ENCODE assay signal across 12 cellular contexts in genomic region chr15:45157974-45158373, GRCh38. TPM values are rescaled to one million over a fixed set of nuclear protein-coding genes. Genes with fewer than 3 reads are reported as not detected.
DNase-seq lines count a peak whose midpoint lies in the region; ATAC-seq and TF ChIP-seq lines count a peak whose summit lies in the region.
"Had no signal": no experiment of that assay in that cellular context is flagged by ENCODE, and none has a peak within 500 bp of the region (broad histone marks: within the 10 kb centered on the region; RNA-seq: fewer than 3 reads in every experiment).

No MANE protein-coding gene starts in this region.

- CTCF ChIA-PET in naive thymus-derived CD4-positive, alpha-beta T cell (lab: Charles Lee): no interaction called here

- H3K4me3 Mint-ChIP-seq in neural crest cell: peak overlapping the region; percentile 66
- peak overlapping the region in 2 of 10 donors; percentile 18 to 41 for H3K4me3 Mint-ChIP-seq in naive thymus-derived CD4-positive, alpha-beta T cell
- H3K4me3 Mint-ChIP-seq: activated T-cell treated with anti-CD3 and anti-CD28 coated beads, Interleukin-2, amount 50 U/mL, for 4 hours had no signal

- H3K4me3 ChIP-seq in esophagus (ENCODE audit: low read depth in 1 of 2, low read length in 2 of 2) (no peak overlapping the region), left lung (no peak overlapping the region)
- H3K4me3 ChIP-seq in naive thymus-derived CD4-positive, alpha-beta T cell (ENCODE audit: low read length): no peak overlapping the region
- H3K4me3 ChIP-seq: Peyer's patch had no signal

- POLR2A ChIA-PET in naive thymus-derived CD4-positive, alpha-beta T cell (lab: Charles Lee): no interaction called here

- TF ChIP-seq CTCF in neural crest cell (conservative IDR thresholded peaks at IDR 0.05): no peak
- no peak for TF ChIP-seq CTCF in left lung (IDR thresholded peaks at IDR 0.05)

- ATAC-seq in HG03039 (IDR thresholded peaks at IDR 0.05; ENCODE audit: unreplicated experiment): no peak
- no peak for ATAC-seq in HG03159 (IDR thresholded peaks at IDR 0.05; ENCODE audit: unreplicated experiment)
- no peak for ATAC-seq in naive thymus-derived CD4-positive, alpha-beta T cell
- ATAC-seq in left lung: no peak
- ATAC-seq: activated T-cell treated with anti-CD3 and anti-CD28 coated beads, Interleukin-2, amount 50 U/mL, for 4 hours; HCT116 had no signal

- peaks cover 3% of the 10 kb centered on the region for H3K36me3 Mint-ChIP-seq in neural crest cell (ENCODE audit: low read depth)
- H3K36me3 Mint-ChIP-seq in naive thymus-derived CD4-positive, alpha-beta T cell: peaks cover 0 to 14% (median 4%) of the 10 kb centered on the region in 5 donors

- H3K36me3 ChIP-seq in esophagus (ENCODE audit: control insufficient read depth in 2 of 2, insufficient read depth in 2 of 2, low read length in 1 of 2) (peaks cover 0 to 26% of the 10 kb centered on the region in 2 donors), left lung (peaks cover 0 to 13% of the 10 kb centered on the region in 2 donors)
- no peaks in the 10 kb centered on the region for H3K36me3 ChIP-seq in naive thymus-derived CD4-positive, alpha-beta T cell (ENCODE audit: control insufficient read depth in 2 of 3, insufficient read depth in 3 of 3, low read length in 3 of 3)
- H3K36me3 ChIP-seq: Peyer's patch had no signal

- H3K9me3 Mint-ChIP-seq in neural crest cell: no peaks in the 10 kb centered on the region
- peaks cover 0 to 2% (median 0%) of the 10 kb centered on the region in 11 donors for H3K9me3 Mint-ChIP-seq in naive thymus-derived CD4-positive, alpha-beta T cell
- H3K9me3 Mint-ChIP-seq: activated T-cell treated with anti-CD3 and anti-CD28 coated beads, Interleukin-2, amount 50 U/mL, for 4 hours had no signal

- H3K27me3 Mint-ChIP-seq in neural crest cell (ENCODE audit: low read depth): peaks cover 9% of the 10 kb centered on the region
- H3K27me3 Mint-ChIP-seq in naive thymus-derived CD4-positive, alpha-beta T cell: no peaks in the 10 kb centered on the region

- intact Hi-C loops in naive thymus-derived CD4-positive, alpha-beta T cell (cut with micrococcal nuclease): no loop called here
- intact Hi-C loops in left lung (cut with DNase I): loop anchor here in 1 of 2 donors (10.0 kb wide), 1 partner anchor 107 kb away; no protein-coding TSS in a partner anchor

- H3K27ac ChIP-seq in esophagus (ENCODE audit: low read depth in 2 of 2, low read length in 1 of 2): peak overlapping the region; percentile 80 to 91
- no peak overlapping the region for H3K27ac ChIP-seq in naive thymus-derived CD4-positive, alpha-beta T cell (ENCODE audit: low read depth, low read length)
- no peak overlapping the region for H3K27ac ChIP-seq in left lung
- H3K27ac ChIP-seq: Peyer's patch had no signal

- no peaks in the 10 kb centered on the region for H3K27me3 ChIP-seq in esophagus (ENCODE audit: control insufficient read depth in 1 of 2, insufficient read depth in 2 of 2, low read length in 2 of 2)
- no peaks in the 10 kb centered on the region for H3K27me3 ChIP-seq in naive thymus-derived CD4-positive, alpha-beta T cell (ENCODE audit: control insufficient read depth in 2 of 2, insufficient read depth in 2 of 2, low read length in 2 of 2)
- H3K27me3 ChIP-seq in left lung: no peaks in the 10 kb centered on the region
- H3K27me3 ChIP-seq: Peyer's patch had no signal

- peaks cover 29% of the 10 kb centered on the region for H3K4me1 Mint-ChIP-seq in neural crest cell
- peaks cover 0 to 14% (median 11%) of the 10 kb centered on the region in 7 donors for H3K4me1 Mint-ChIP-seq in naive thymus-derived CD4-positive, alpha-beta T cell

- no peak overlapping the region for H3K27ac Mint-ChIP-seq in neural crest cell (ENCODE audit: unreplicated experiment)
- H3K27ac Mint-ChIP-seq in naive thymus-derived CD4-positive, alpha-beta T cell: no peak overlapping the region

- DNase-seq in ELF-1 (ENCODE audit: low read depth, low spot score) (peak; percentile 80), RPMI7951 (ENCODE audit: low read depth) (peak; percentile 79), neural crest cell (ENCODE audit: low read depth, low spot score) (no peak), left lung (no peak)
- no peak for DNase-seq in naive thymus-derived CD4-positive, alpha-beta T cell
- DNase-seq: activated T-cell treated with anti-CD3 and anti-CD28 coated beads, Interleukin-2, amount 50 U/mL, for 4 hours; kidney glomerular epithelial cell; Peyer's patch had no signal

- peaks cover 0 to 31% of the 10 kb centered on the region in 2 donors for H3K4me1 ChIP-seq in esophagus (ENCODE audit: control insufficient read depth in 2 of 2, insufficient read depth in 2 of 2, low read length in 1 of 2)
- H3K4me1 ChIP-seq in naive thymus-derived CD4-positive, alpha-beta T cell (ENCODE audit: control insufficient read depth in 2 of 2, insufficient read depth in 2 of 2, low read length in 2 of 2): no peaks in the 10 kb centered on the region
- peaks cover 5 to 16% of the 10 kb centered on the region in 2 donors for H3K4me1 ChIP-seq in left lung
- H3K4me1 ChIP-seq: Peyer's patch had no signal

- WGBS in esophagus, 2 donors: 35 to 41% methylated on average over 1 of the region's 1 CpG

- no peaks in the 10 kb centered on the region for H3K9me3 ChIP-seq in esophagus (ENCODE audit: control insufficient read depth in 2 of 2, insufficient read depth in 1 of 2, low read depth in 1 of 2, low read length in 1 of 2)
- no peaks in the 10 kb centered on the region for H3K9me3 ChIP-seq in naive thymus-derived CD4-positive, alpha-beta T cell (ENCODE audit: control insufficient read depth in 2 of 3, low read length in 3 of 3)
- H3K9me3 ChIP-seq in left lung: no peaks in the 10 kb centered on the region
- H3K9me3 ChIP-seq: Peyer's patch had no signal

RNA-seq across cellular contexts. Expression of gene DUOX1, which starts 28.2 kb away (rescaled TPM):
- total RNA-seq in RPMI7951 (2014; rRNA removed; shearing (Covaris generic)): not detected in 2 replicates
- 100 to 1,000 TPM in 1 of 2 donors, 10 to 100 TPM in 1; 64.7 to 111 TPM for polyA plus RNA-seq in esophagus
- total RNA-seq in neural crest cell (not detected in 2 replicates), left lung (100 to 1,000 TPM; 198 to 265 TPM)
- total RNA-seq in naive thymus-derived CD4-positive, alpha-beta T cell: under 1 TPM in 2 of 5 experiments, not detected in 3; 0.05 to 0.34 TPM
- 1 to 10 TPM; 1.2 to 2.0 TPM for polyA plus RNA-seq in naive thymus-derived CD4-positive, alpha-beta T cell

RNA-seq across cellular contexts. Expression of gene DUOXA1, which starts 28.3 kb away (rescaled TPM):
- total RNA-seq in RPMI7951 (2014; rRNA removed; shearing (Covaris generic)): not detected in 2 replicates
- polyA plus RNA-seq in esophagus: 100 to 1,000 TPM; 145 to 174 TPM
- total RNA-seq in neural crest cell: not detected in 2 replicates
- under 1 TPM in 2 of 5 experiments, not detected in 3; 0.49 to 0.51 TPM for total RNA-seq in naive thymus-derived CD4-positive, alpha-beta T cell
- polyA plus RNA-seq in naive thymus-derived CD4-positive, alpha-beta T cell: under 1 TPM in 1 of 2 donors, not detected in 1; 0.22 TPM
- total RNA-seq in left lung: 100 to 1,000 TPM in 1 of 2 donors, 10 to 100 TPM in 1; 96.7 to 135 TPM

RNA-seq across cellular contexts. Expression of gene SHF, which starts 29.8 kb away (rescaled TPM):
- 2.3 and 4.4 TPM in 2 replicates for total RNA-seq in RPMI7951 (2014; rRNA removed; shearing (Covaris generic))
- polyA plus RNA-seq in esophagus: 1 to 10 TPM; 2.1 to 2.4 TPM
- total RNA-seq in neural crest cell: 55.0 and 59.0 TPM in 2 replicates
- 1 to 10 TPM; 3.5 to 8.7 (median 6.2) TPM for total RNA-seq in naive thymus-derived CD4-positive, alpha-beta T cell
- polyA plus RNA-seq in naive thymus-derived CD4-positive, alpha-beta T cell: 1 to 10 TPM; 2.5 to 3.0 TPM
- total RNA-seq in left lung: 1 to 10 TPM; 5.5 to 7.7 TPM

RNA-seq across cellular contexts. Expression of gene DUOXA2, which starts 43.8 kb away (rescaled TPM):
- not detected in 2 replicates for total RNA-seq in RPMI7951 (2014; rRNA removed; shearing (Covaris generic))
- 10 to 100 TPM in 1 of 2 donors, 1 to 10 TPM in 1; 8.4 to 39.1 TPM for polyA plus RNA-seq in esophagus
- total RNA-seq in neural crest cell: not detected in 2 replicates
- not detected for total RNA-seq in naive thymus-derived CD4-positive, alpha-beta T cell
- not detected for polyA plus RNA-seq in naive thymus-derived CD4-positive, alpha-beta T cell
- not detected for total RNA-seq in left lung
- total RNA-seq: activated T-cell treated with anti-CD3 and anti-CD28 coated beads, Interleukin-2, amount 50 U/mL, for 4 hours had no signal

RNA-seq across cellular contexts. Expression of gene DUOX2, which starts 44.0 kb away (rescaled TPM):
- total RNA-seq in RPMI7951 (2014; rRNA removed; shearing (Covaris generic)): not detected in 2 replicates
- 10 to 100 TPM; 15.8 to 26.3 TPM for polyA plus RNA-seq in esophagus
- total RNA-seq in neural crest cell: 0.02 TPM in 1 of 2 replicates, not detected in the other
- total RNA-seq in naive thymus-derived CD4-positive, alpha-beta T cell: under 1 TPM in 1 of 5 experiments, not detected in 4; 0.49 TPM
- polyA plus RNA-seq in naive thymus-derived CD4-positive, alpha-beta T cell: not detected
- 1 to 10 TPM; 2.0 to 2.7 TPM for total RNA-seq in left lung

Comparison
In these comparisons a context has a peak if more than half of its experiments do, and no peak if none do; other contexts are left out.
1. DNase-seq: peak in ELF-1 (single experiment) and RPMI7951 (single experiment); none in neural crest cell (single experiment), naive thymus-derived CD4-positive, alpha-beta T cell (0 of 9) and left lung (0 of 2).
2. H3K27ac ChIP-seq: peak in esophagus (2 of 2); none in naive thymus-derived CD4-positive, alpha-beta T cell (single experiment) and left lung (0 of 2).
3. RNA of gene DUOX1, which starts 28.2 kb away (total RNA-seq): 198 to 265 TPM in left lung; 0.05 to 0.34 TPM in naive thymus-derived CD4-positive, alpha-beta T cell, not detected in neural crest cell and not detected in RPMI7951; every median in the first group is over 100 times any median in the second.
4. RNA of gene DUOXA1, which starts 28.3 kb away (total RNA-seq): 96.7 to 135 TPM in left lung; 0.49 to 0.51 TPM in naive thymus-derived CD4-positive, alpha-beta T cell, not detected in RPMI7951 and not detected in neural crest cell; every median in the first group is over 10 times any median in the second.